Comparison of ENCODE assay signal across 8 cellular contexts in genomic region chr1:24501371-24502167, GRCh38. TPM values are rescaled to one million over a fixed set of nuclear protein-coding genes. Genes with fewer than 3 reads are reported as not detected.
DNase-seq lines count a peak whose midpoint lies in the region; ATAC-seq, FAIRE-seq and TF ChIP-seq lines count a peak whose summit lies in the region.

No MANE protein-coding gene starts in this region.

- H3K79me2 ChIP-seq in HCT116 (ENCODE audit: insufficient read depth, low read length): no peaks in the 10 kb centered on the region
- no peaks in the 10 kb centered on the region for H3K79me2 ChIP-seq in SU-DHL-6 (ENCODE audit: insufficient read depth, low read length)
- no peaks in the 10 kb centered on the region for H3K79me2 ChIP-seq in endothelial cell of umbilical vein (ENCODE audit: control insufficient read depth, insufficient read depth, low read length)

- no peak overlapping the region for H4K8ac ChIP-seq in neuronal stem cell (ENCODE audit: low read depth, low read length)

- FAIRE-seq in endothelial cell of umbilical vein (lab: Jason Lieb, UNC): no peak

- no peaks in the 10 kb centered on the region for H3K9me2 ChIP-seq in HCT116 (ENCODE audit: insufficient read depth)
- no peaks in the 10 kb centered on the region for H3K9me2 ChIP-seq in SU-DHL-6 (replicated peaks; ENCODE audit: insufficient read depth, low read length)

- intact Hi-C loops in HCT116 (cut with micrococcal nuclease): no loop called here
- intact Hi-C loops in endothelial cell of umbilical vein (cut with micrococcal nuclease): loop anchor here (5.0 kb wide), 1 partner anchor 84 kb away; the partner anchor contains the start of gene NIPAL3

- CTCF ChIA-PET in HCT116 (lab: Charles Lee): interaction anchor here (1.3 to 1.5 kb wide), 3 partner anchors 25 to 110 kb away, joined by 3 to 6 read pairs (median 4); no protein-coding TSS in a partner anchor
- CTCF ChIA-PET in endothelial cell of umbilical vein (lab: Charles Lee): interaction anchor here (1.5 kb wide), 1 partner anchor 303 kb away, joined by 4 read pairs; no protein-coding TSS in a partner anchor

- H3K4me2 ChIP-seq in BLaER1 (peak overlapping the region; percentile 94), HCT116 (ENCODE audit: low read length) (peak overlapping the region; percentile 88), SU-DHL-6 (ENCODE audit: low read depth, low read length, poor library complexity, severe bottlenecking) (peak overlapping the region; percentile 93), endothelial cell of umbilical vein (ENCODE audit: insufficient read depth, low read length) (peak overlapping the region; percentile 67), neuronal stem cell (ENCODE audit: insufficient read depth, low read length, poor library complexity, severe bottlenecking) (peak overlapping the region; percentile 85)

- H3K14ac ChIP-seq in neuronal stem cell (ENCODE audit: low read length): no peak overlapping the region

- H2AFZ ChIP-seq in HCT116 (ENCODE audit: low read depth, low read length, poor library complexity, severe bottlenecking) (no peak overlapping the region), SU-DHL-6 (ENCODE audit: low read depth, low read length, severe bottlenecking) (peak overlapping the region; percentile 92), endothelial cell of umbilical vein (ENCODE audit: low read depth, low read length) (peak overlapping the region; percentile 58), neuronal stem cell (ENCODE audit: low read length) (no peak overlapping the region)

- H2BK12ac ChIP-seq in neuronal stem cell (ENCODE audit: low read length): no peak overlapping the region

- no peak overlapping the region for H2AK5ac ChIP-seq in neuronal stem cell (ENCODE audit: low read depth, low read length)

- DNase-seq in HCT116 (ENCODE audit: low read depth, low spot score) (no peak), endothelial cell of umbilical vein (ENCODE audit: low read depth, low spot score) (no peak), neuronal stem cell (ENCODE audit: low spot score) (no peak), GOT3 (lab: John Stamatoyannopoulos, UW) (no peak), ecto neural progenitor cell (ENCODE audit: low spot score) (no peak)

- no peak overlapping the region for H3K23ac ChIP-seq in neuronal stem cell (ENCODE audit: low read depth, low read length, poor library complexity)

- BruUV-seq in HCT116 (replicated peaks; lab: Mats Ljungman, UMichigan): TSS peak; percentile 79
- no TSS peak for BruUV-seq in endothelial cell of umbilical vein (replicated peaks; lab: Mats Ljungman, UMichigan)

- 0 out of 2 replicates have a peak overlapping the region, but pooled peaks have one; percentile 71 for H3K9ac ChIP-seq in BLaER1
- peak overlapping the region; percentile 84 for H3K9ac ChIP-seq in HCT116 (ENCODE audit: low read length)
- H3K9ac ChIP-seq in SU-DHL-6 (ENCODE audit: low read length): peak overlapping the region; percentile 84
- no peak overlapping the region for H3K9ac ChIP-seq in endothelial cell of umbilical vein (replicated peaks; ENCODE audit: extremely low read depth, insufficient read depth, low read length)
- no peak overlapping the region for H3K9ac ChIP-seq in neuronal stem cell (ENCODE audit: low read depth, low read length, poor library complexity)

- H3K27ac ChIP-seq in BLaER1 (no peak overlapping the region), HCT116 (ENCODE audit: low read depth, low read length) (peak overlapping the region; percentile 82), SU-DHL-6 (ENCODE audit: low read depth, low read length) (peak overlapping the region; percentile 74), endothelial cell of umbilical vein (ENCODE audit: insufficient read depth, low read depth, low read length) (no peak overlapping the region), neuronal stem cell (replicated peaks; ENCODE audit: low read length) (no peak overlapping the region)

- no peak overlapping the region for H2BK5ac ChIP-seq in neuronal stem cell (ENCODE audit: low read length)

- H2BK120ac ChIP-seq in neuronal stem cell (ENCODE audit: low read depth, low read length): no peak overlapping the region

- no peak for TF ChIP-seq CTCF in HCT116 (IDR thresholded peaks at IDR 0.05 in 2 of 3, conservative IDR thresholded peaks at IDR 0.05 in 1 of 3; ENCODE audit: borderline replicate concordance in 1 of 3, insufficient read depth in 1 of 3, low read depth in 2 of 3, low read length in 2 of 3)
- TF ChIP-seq CTCF in SU-DHL-6 (IDR thresholded peaks at IDR 0.05; ENCODE audit: insufficient read depth, low read length, poor library complexity, severe bottlenecking): no peak
- no peak for TF ChIP-seq CTCF in endothelial cell of umbilical vein (IDR thresholded peaks at IDR 0.05; ENCODE audit: extremely low read depth in 1 of 2, insufficient read depth in 1 of 2, low read depth in 1 of 2, low read length in 2 of 2)

- H3K9me1 ChIP-seq in endothelial cell of umbilical vein (replicated peaks; ENCODE audit: control insufficient read depth, extremely low read depth, insufficient read depth, low read length): no peaks in the 10 kb centered on the region

- WGBS in neuronal stem cell (ENCODE audit: extremely low coverage in 2 of 2, insufficient read length in 2 of 2, insufficient replicate concordance in 1 of 2), 2 donors: no CpG with 5 or more reads among the region's 20 CpGs

- ATAC-seq in HCT116: peak; percentile 26
- no peak for ATAC-seq in HG03159 (IDR thresholded peaks at IDR 0.05; ENCODE audit: unreplicated experiment)

- peak overlapping the region; percentile 78 for H3K4me3 ChIP-seq in BLaER1
- H3K4me3 ChIP-seq in HCT116 (replicated peaks in 1 of 2; ENCODE audit: low read depth in 1 of 2, low read length in 2 of 2): peak overlapping the region; percentile 70 to 78
- H3K4me3 ChIP-seq in SU-DHL-6 (ENCODE audit: insufficient read depth, low read length, poor library complexity, severe bottlenecking): peak overlapping the region; percentile 72
- peak overlapping the region in 2 of 3 experiments; percentile 66 to 72 for H3K4me3 ChIP-seq in endothelial cell of umbilical vein (replicated peaks in 1 of 3; ENCODE audit: insufficient read depth in 1 of 3, low read depth in 1 of 3, low read length in 3 of 3)
- H3K4me3 ChIP-seq in neuronal stem cell (ENCODE audit: low read length in 2 of 2): peak overlapping the region in 1 of 2 donors; percentile 89

- H3K4ac ChIP-seq in neuronal stem cell (ENCODE audit: low read length): no peak overlapping the region

- peaks cover 22% of the 10 kb centered on the region for H3K4me1 ChIP-seq in BLaER1
- peaks cover 18 to 29% of the 10 kb centered on the region in 2 experiments for H3K4me1 ChIP-seq in HCT116 (ENCODE audit: control insufficient read depth in 1 of 2, insufficient read depth in 2 of 2, low read length in 2 of 2)
- H3K4me1 ChIP-seq in endothelial cell of umbilical vein (ENCODE audit: control insufficient read depth, extremely low read depth, insufficient read depth, low read length): peaks cover 5% of the 10 kb centered on the region
- peaks cover 0 to 3% of the 10 kb centered on the region in 2 donors for H3K4me1 ChIP-seq in neuronal stem cell (ENCODE audit: control insufficient read depth in 2 of 2, insufficient read depth in 1 of 2, low read depth in 1 of 2, low read length in 2 of 2)

- peaks cover 2% of the 10 kb centered on the region for H3K79me1 ChIP-seq in neuronal stem cell (ENCODE audit: low read depth, low read length)

- H2BK15ac ChIP-seq in neuronal stem cell (ENCODE audit: low read length): no peak overlapping the region

- peaks cover 32% of the 10 kb centered on the region for H3F3A ChIP-seq in SU-DHL-6 (ENCODE audit: insufficient read depth)

- RAD21 ChIA-PET in HCT116 (lab: Charles Lee; ENCODE audit: low non-redundant PET in 1 of 2, low total read pairs in 2 of 2, uncharacterized antibody in 2 of 2, unreplicated experiment in 2 of 2): interaction anchor here in 1 of 2 experiments (0.5 kb wide), 1 partner anchor 303 kb away, joined by 3 read pairs; no protein-coding TSS in a partner anchor

- H4K20me1 ChIP-seq in BLaER1 (no peaks in the 10 kb centered on the region; the same call in 1 of the 2 replicates), HCT116 (ENCODE audit: insufficient read depth) (no peaks in the 10 kb centered on the region), SU-DHL-6 (ENCODE audit: low read depth, low read length) (no peaks in the 10 kb centered on the region), endothelial cell of umbilical vein (replicated peaks; ENCODE audit: control insufficient read depth, extremely low read depth, insufficient read depth, low read length) (no peaks in the 10 kb centered on the region)

- no peak for TF ChIP-seq RAD21 in HCT116 (IDR thresholded peaks at IDR 0.05; ENCODE audit: low read depth)

- dilution Hi-C loops in endothelial cell of umbilical vein (cut with MboI; ENCODE audit: extremely low pct_ligation_motif_present, low sequenced_read_pairs): no loop called here

- H3K27me3 ChIP-seq in BLaER1 (peaks cover 44% of the 10 kb centered on the region), HCT116 (ENCODE audit: insufficient read depth, low read length) (no peaks in the 10 kb centered on the region), SU-DHL-6 (ENCODE audit: low read length) (no peaks in the 10 kb centered on the region), endothelial cell of umbilical vein (ENCODE audit: control insufficient read depth in 2 of 2, insufficient read depth in 2 of 2, low read length in 2 of 2) (peaks cover 11 to 17% of the 10 kb centered on the region in 2 experiments), neuronal stem cell (ENCODE audit: control insufficient read depth in 3 of 3, insufficient read depth in 3 of 3, low read depth in 1 of 3, low read length in 3 of 3) (peaks cover 7 to 76% (median 18%) of the 10 kb centered on the region in 3 experiments)

- POLR2A ChIA-PET in HCT116 (lab: Charles Lee) (interaction anchor here (0.7 kb wide), 1 partner anchor 28 kb away, joined by 3 read pairs; no protein-coding TSS in a partner anchor), endothelial cell of umbilical vein (lab: Charles Lee) (no interaction called here)

- H4K91ac ChIP-seq in neuronal stem cell (ENCODE audit: low read depth, low read length, poor library complexity): no peak overlapping the region

- no peak overlapping the region for H3K18ac ChIP-seq in neuronal stem cell (ENCODE audit: low read length)

- no peaks in the 10 kb centered on the region for H3K9me3 ChIP-seq in BLaER1
- no peaks in the 10 kb centered on the region for H3K9me3 ChIP-seq in HCT116 (ENCODE audit: control insufficient read depth in 1 of 2, insufficient read depth in 1 of 2, low read depth in 1 of 2, low read length in 2 of 2)
- H3K9me3 ChIP-seq in SU-DHL-6 (ENCODE audit: insufficient read depth, low read length): no peaks in the 10 kb centered on the region
- H3K9me3 ChIP-seq in endothelial cell of umbilical vein (replicated peaks; ENCODE audit: control insufficient read depth, insufficient read depth, low read length): no peaks in the 10 kb centered on the region
- H3K9me3 ChIP-seq in neuronal stem cell (replicated peaks in 1 of 2; ENCODE audit: control insufficient read depth in 2 of 2, insufficient read depth in 1 of 2, low read depth in 1 of 2, low read length in 2 of 2): peaks cover 0 to 2% of the 10 kb centered on the region in 2 donors

- TF ChIP-seq POLR2A in HCT116 (IDR thresholded peaks at IDR 0.05; ENCODE audit: borderline replicate concordance, extremely low read depth, insufficient read depth, insufficient read length): no peak
- no peak for TF ChIP-seq POLR2A in endothelial cell of umbilical vein (IDR thresholded peaks at IDR 0.05; ENCODE audit: low read depth, low read length)

- H3K36me3 ChIP-seq in BLaER1: no peaks in the 10 kb centered on the region
- H3K36me3 ChIP-seq in HCT116 (ENCODE audit: control insufficient read depth in 1 of 2, insufficient read depth in 2 of 2, low read length in 2 of 2): no peaks in the 10 kb centered on the region
- H3K36me3 ChIP-seq in SU-DHL-6 (ENCODE audit: low read length): no peaks in the 10 kb centered on the region
- no peaks in the 10 kb centered on the region for H3K36me3 ChIP-seq in endothelial cell of umbilical vein (ENCODE audit: control insufficient read depth in 2 of 2, extremely low read depth in 1 of 2, insufficient read depth in 2 of 2, low read length in 2 of 2)
- no peaks in the 10 kb centered on the region for H3K36me3 ChIP-seq in neuronal stem cell (replicated peaks in 1 of 2; ENCODE audit: control insufficient read depth in 2 of 2, insufficient read depth in 2 of 2, low read length in 2 of 2)

RNA-seq across cellular contexts. Expression of gene RCAN3, which starts 1.1 kb away (rescaled TPM):
- total RNA-seq in HCT116 (2021; ENCODE audit: unreplicated experiment) (13.3 TPM), endothelial cell of umbilical vein (2.7 and 5.1 TPM in 2 replicates)
- polyA plus RNA-seq in HCT116 (2012): 6.9 and 7.9 TPM in 2 replicates
- polyA plus RNA-seq in endothelial cell of umbilical vein: 0.76 and 0.99 TPM in 2 replicates
- polyA plus RNA-seq in endothelial cell of umbilical vein (2011; cell fraction: cytosol; rRNA removed): 1.1 and 1.4 TPM in 2 replicates
- 1.2 TPM in 2 replicates for polyA plus RNA-seq in endothelial cell of umbilical vein (2011; cell fraction: nucleus; rRNA removed)
- 1.1 and 1.5 TPM in 2 replicates for polyA plus RNA-seq in endothelial cell of umbilical vein (2012)
- polyA minus RNA-seq in endothelial cell of umbilical vein: 2.7 TPM in 2 replicates
- polyA minus RNA-seq in endothelial cell of umbilical vein (2011; cell fraction: cytosol; rRNA and poly(A)+ RNA removed): 5.1 TPM
- 0.58 and 0.77 TPM in 2 replicates for polyA minus RNA-seq in endothelial cell of umbilical vein (2011; cell fraction: nucleus; rRNA and poly(A)+ RNA removed)
- polyA plus RNA-seq in neuronal stem cell (2013, experiment 1 of 2): 3.1 TPM
- 3.0 TPM for polyA plus RNA-seq in neuronal stem cell (2013, experiment 2 of 2)

RNA-seq across cellular contexts. Expression of gene NCMAP, which starts 54.3 kb away (rescaled TPM):
- 0.84 TPM for total RNA-seq in HCT116 (2021; ENCODE audit: unreplicated experiment)
- 0.65 and 0.99 TPM in 2 replicates for polyA plus RNA-seq in HCT116 (2012)
- not detected in 2 replicates for total RNA-seq in endothelial cell of umbilical vein
- polyA plus RNA-seq in endothelial cell of umbilical vein: not detected in 2 replicates
- polyA plus RNA-seq in endothelial cell of umbilical vein (2011; cell fraction: cytosol; rRNA removed): not detected in 2 replicates
- not detected in 2 replicates for polyA plus RNA-seq in endothelial cell of umbilical vein (2011; cell fraction: nucleus; rRNA removed)
- not detected in 2 replicates for polyA plus RNA-seq in endothelial cell of umbilical vein (2012)
- polyA minus RNA-seq in endothelial cell of umbilical vein: not detected in 2 replicates
- polyA minus RNA-seq in endothelial cell of umbilical vein (2011; cell fraction: cytosol; rRNA and poly(A)+ RNA removed): not detected
- polyA minus RNA-seq in endothelial cell of umbilical vein (2011; cell fraction: nucleus; rRNA and poly(A)+ RNA removed): not detected in 2 replicates
- polyA plus RNA-seq in neuronal stem cell (2013, experiment 1 of 2): 0.01 TPM
- 0.03 TPM for polyA plus RNA-seq in neuronal stem cell (2013, experiment 2 of 2)

Comparison
In these comparisons a context has a peak if more than half of its experiments do, and no peak if none do; other contexts are left out.
1. H3K27ac ChIP-seq: peak in HCT116 (single experiment) and SU-DHL-6 (single experiment); none in BLaER1 (single experiment), endothelial cell of umbilical vein (single experiment) and neuronal stem cell (single experiment).
2. H3K9ac ChIP-seq: peak in BLaER1 (single experiment), HCT116 (single experiment) and SU-DHL-6 (single experiment); none in endothelial cell of umbilical vein (single experiment) and neuronal stem cell (single experiment).
3. H2AFZ ChIP-seq: peak in SU-DHL-6 (single experiment) and endothelial cell of umbilical vein (single experiment); none in HCT116 (single experiment) and neuronal stem cell (single experiment).
4. Peak in every context shown above with its lines, with median percentiles within 50 percentile points of each other: H3K4me2 ChIP-seq.